Comparison of ENCODE assay signal across 25 cellular contexts in the genomic region with DNA sequence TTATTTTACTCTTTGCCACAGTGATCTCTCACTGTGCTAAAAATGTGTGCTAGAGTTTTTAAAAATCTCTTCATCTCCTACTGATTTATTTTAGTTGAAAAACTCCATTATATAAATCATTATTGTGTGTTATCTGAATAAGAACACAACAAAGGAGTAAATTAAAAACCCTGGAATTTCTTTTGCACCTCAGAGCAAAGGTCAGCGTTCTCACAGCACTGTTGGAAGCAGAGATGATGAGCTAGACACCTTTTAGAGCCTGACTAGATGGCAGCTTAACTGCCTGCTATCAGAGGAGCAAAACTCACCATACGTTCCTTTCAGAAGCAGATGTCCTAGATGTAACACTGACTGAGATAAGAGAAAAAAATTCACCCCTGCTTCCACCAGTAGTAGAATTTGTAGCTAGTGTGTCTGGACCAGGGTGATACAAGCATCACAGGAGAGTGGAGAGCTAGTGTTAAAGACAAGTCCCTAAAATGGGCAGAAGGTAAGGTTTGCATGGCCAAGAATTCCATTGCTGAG.
"Had no signal": no experiment of that assay in that cellular context is flagged by ENCODE, and none has a peak within 500 bp of the region (broad histone marks: within the 10 kb centered on the region; RNA-seq: fewer than 3 reads in every experiment).

No MANE protein-coding gene starts in this region.

- DNase-seq: activated B cell treated with CpG ODN at 0.5 μM for 24 hours; activated CD4-positive, alpha-beta T cell treated with anti-CD3 and anti-CD28 coated beads for 36 hours; activated CD8-positive, alpha-beta memory T cell treated with anti-CD3 and anti-CD28 coated beads, Interleukin-2, amount 10 ng/mL, durations not matched to agents 7 days and 5 days; activated CD8-positive, alpha-beta T cell treated with anti-CD3 and anti-CD28 coated beads, Interleukin-2, amount 10 ng/mL, durations not matched to agents 7 days and 5 days; activated T-cell treated with anti-CD3 and anti-CD28 coated beads, Interleukin-2, amount 50 U/mL, for 48 hours; aorta; body of pancreas; cerebellar nuclear complex; cortex of kidney; effector memory CD8-positive, alpha-beta T cell; erythroblast; gastrocnemius medialis; glutamatergic neuron; left cardiac atrium; midbrain; naive thymus-derived CD4-positive, alpha-beta T cell; nucleus accumbens; spleen; stimulated activated naive CD4-positive, alpha-beta T cell had no signal

- H3K4me1 ChIP-seq: body of pancreas, parathyroid adenoma, right atrium auricular region had no signal

- H3K27ac Mint-ChIP-seq: activated B cell treated with CpG ODN at 0.5 μM for 24 hours; activated CD4-positive, alpha-beta T cell treated with anti-CD3 and anti-CD28 coated beads for 36 hours; activated CD8-positive, alpha-beta memory T cell treated with anti-CD3 and anti-CD28 coated beads, Interleukin-2, amount 10 ng/mL, durations not matched to agents 7 days and 5 days; activated CD8-positive, alpha-beta T cell treated with anti-CD3 and anti-CD28 coated beads, Interleukin-2, amount 10 ng/mL, durations not matched to agents 7 days and 5 days; activated naive CD8-positive, alpha-beta T cell; activated T-helper 2 cell treated with anti-CD3 and anti-CD28 coated beads, Interferon-gamma antibody, Interleukin-2, Interleukin-4, amounts not matched to agents 10 μg/mL and 5 μg/mL and 100 μg/mL, durations not matched to agents 14 hours and 24 hours and 36 hours; effector memory CD8-positive, alpha-beta T cell; T-helper 2 cell treated with Interferon-gamma antibody and Interleukin-4, amounts not matched to agents 5 μg/mL and 100 μg/mL, for 36 hours had no signal

- H3K4me1 Mint-ChIP-seq: activated B cell treated with CpG ODN at 0.5 μM for 24 hours had no signal

- H3K27ac ChIP-seq: body of pancreas, gastrocnemius medialis, parathyroid adenoma, right atrium auricular region, spleen, tibial nerve had no signal

- H3K4me3 Mint-ChIP-seq: activated B cell treated with CpG ODN at 0.5 μM for 24 hours; activated CD4-positive, alpha-beta T cell treated with anti-CD3 and anti-CD28 coated beads for 36 hours; activated CD8-positive, alpha-beta memory T cell treated with anti-CD3 and anti-CD28 coated beads, Interleukin-2, amount 10 ng/mL, durations not matched to agents 7 days and 5 days; activated CD8-positive, alpha-beta T cell treated with anti-CD3 and anti-CD28 coated beads, Interleukin-2, amount 10 ng/mL, durations not matched to agents 7 days and 5 days; activated naive CD8-positive, alpha-beta T cell; effector memory CD8-positive, alpha-beta T cell; naive thymus-derived CD4-positive, alpha-beta T cell; T-helper 2 cell treated with Interferon-gamma antibody and Interleukin-4, amounts not matched to agents 5 μg/mL and 100 μg/mL, for 36 hours had no signal

- H3K9me3 Mint-ChIP-seq: activated B cell treated with CpG ODN at 0.5 μM for 24 hours; activated T-helper 2 cell treated with anti-CD3 and anti-CD28 coated beads, Interferon-gamma antibody, Interleukin-2, Interleukin-4, amounts not matched to agents 10 μg/mL and 5 μg/mL and 100 μg/mL, durations not matched to agents 14 hours and 24 hours and 36 hours; effector memory CD8-positive, alpha-beta T cell; T-helper 2 cell treated with Interferon-gamma antibody and Interleukin-4, amounts not matched to agents 5 μg/mL and 100 μg/mL, for 36 hours had no signal

- H3K27me3 ChIP-seq: body of pancreas, gastrocnemius medialis, right atrium auricular region, spleen, tibial nerve had no signal

- H3K4me3 ChIP-seq: body of pancreas, gastrocnemius medialis, right atrium auricular region, spleen, tibial nerve had no signal

- H3K9me3 ChIP-seq: body of pancreas, gastrocnemius medialis, right atrium auricular region, spleen, tibial nerve had no signal

- H3K36me3 Mint-ChIP-seq: activated CD8-positive, alpha-beta memory T cell treated with anti-CD3 and anti-CD28 coated beads, Interleukin-2, amount 10 ng/mL, durations not matched to agents 7 days and 5 days had no signal

- ATAC-seq: activated CD4-positive, alpha-beta T cell treated with anti-CD3 and anti-CD28 coated beads for 36 hours; activated CD8-positive, alpha-beta memory T cell treated with anti-CD3 and anti-CD28 coated beads, Interleukin-2, amount 10 ng/mL, durations not matched to agents 7 days and 5 days; activated CD8-positive, alpha-beta T cell treated with anti-CD3 and anti-CD28 coated beads, Interleukin-2, amount 10 ng/mL, durations not matched to agents 7 days and 5 days; body of pancreas; effector memory CD8-positive, alpha-beta T cell; gastrocnemius medialis; left cardiac atrium; naive thymus-derived CD4-positive, alpha-beta T cell had no signal

- H3K36me3 ChIP-seq: gastrocnemius medialis, right atrium auricular region, tibial nerve had no signal
